Comparison of ENCODE assay signal across 8 cellular contexts in genomic region chr18:2657043-2657512, GRCh38. TPM values are rescaled to one million over a fixed set of nuclear protein-coding genes. Genes with fewer than 3 reads are reported as not detected.
DNase-seq lines count a peak whose midpoint lies in the region; ATAC-seq and TF ChIP-seq lines count a peak whose summit lies in the region.

No MANE protein-coding gene starts in this region.

- DNase-seq in H7 (no peak), RPMI7951 (ENCODE audit: low read depth) (peak; percentile 1), fibroblast of mammary gland (ENCODE audit: low read depth) (no peak), gastrocnemius medialis (no peak), SKM-1 treated with dmso at 0.1 percent for 144 hours (lab: John Stamatoyannopoulos, UW; ENCODE audit: unreplicated experiment) (no peak), ureter (ENCODE audit: low spot score) (no peak), NCI-H446 (lab: John Stamatoyannopoulos, UW) (no peak)

- in situ Hi-C loops in gastrocnemius medialis (cut with MboI; ENCODE audit: low sequenced_read_pairs in 4 of 4) = no loop called here

- peaks cover 25 to 30% of the 10 kb centered on the region in 2 donors for H3K4me1 ChIP-seq in gastrocnemius medialis

- peak overlapping the region; percentile 93 to 99 (median 96) for H3K27ac ChIP-seq in gastrocnemius medialis

- intact Hi-C loops in gastrocnemius medialis (cut with DNase I; ENCODE audit: low total_unique reads) = loop anchor here (10.0 kb wide), 3 partner anchors 598 to 1842 kb away; partner anchors contain the start of gene YES1

- TF ChIP-seq CTCF in fibroblast of mammary gland (conservative IDR thresholded peaks at IDR 0.05; ENCODE audit: control insufficient read depth, insufficient read depth, low read depth, low read length) = no peak
- no peak for TF ChIP-seq CTCF in gastrocnemius medialis (IDR thresholded peaks at IDR 0.05 in 4 of 5, conservative IDR thresholded peaks at IDR 0.05 in 1 of 5)

- peak overlapping the region; percentile 97 for H3K4me3 ChIP-seq in H7 (ENCODE audit: insufficient read depth, low read depth, low read length)
- H3K4me3 ChIP-seq in fibroblast of mammary gland (ENCODE audit: control insufficient read depth, low read depth, low read length) = peak overlapping the region; percentile 84
- peak overlapping the region; percentile 91 to 97 (median 93) for H3K4me3 ChIP-seq in gastrocnemius medialis

- H3K27me3 ChIP-seq in H7 (ENCODE audit: control insufficient read depth, insufficient read depth, low read length) (peaks cover 35% of the 10 kb centered on the region), gastrocnemius medialis (no peaks in the 10 kb centered on the region)

- ATAC-seq in gastrocnemius medialis (no peak), GM18520 (IDR thresholded peaks at IDR 0.05; ENCODE audit: unreplicated experiment) (no peak)

- no peaks in the 10 kb centered on the region for H3K9me3 ChIP-seq in gastrocnemius medialis

- H3K36me3 ChIP-seq in H7 (replicated peaks; ENCODE audit: control insufficient read depth, insufficient read depth, low read length) (no peaks in the 10 kb centered on the region), gastrocnemius medialis (no peaks in the 10 kb centered on the region)

- no peak for TF ChIP-seq POLR2A in gastrocnemius medialis (IDR thresholded peaks at IDR 0.05)

RNA-seq across cellular contexts. Expression of gene SMCHD1, which starts 1.6 kb away (rescaled TPM):
- 24.4 and 40.5 TPM in 2 replicates for total RNA-seq in H7 (2014; rRNA removed; shearing (Covaris generic))
- 39.7 and 48.8 TPM in 2 replicates for total RNA-seq in RPMI7951 (2014; rRNA removed; shearing (Covaris generic))
- total RNA-seq in gastrocnemius medialis (10 to 100 TPM; 16.2 to 43.6 (median 22.7) TPM), ureter (83.8 TPM)
